In the genomic region with DNA sequence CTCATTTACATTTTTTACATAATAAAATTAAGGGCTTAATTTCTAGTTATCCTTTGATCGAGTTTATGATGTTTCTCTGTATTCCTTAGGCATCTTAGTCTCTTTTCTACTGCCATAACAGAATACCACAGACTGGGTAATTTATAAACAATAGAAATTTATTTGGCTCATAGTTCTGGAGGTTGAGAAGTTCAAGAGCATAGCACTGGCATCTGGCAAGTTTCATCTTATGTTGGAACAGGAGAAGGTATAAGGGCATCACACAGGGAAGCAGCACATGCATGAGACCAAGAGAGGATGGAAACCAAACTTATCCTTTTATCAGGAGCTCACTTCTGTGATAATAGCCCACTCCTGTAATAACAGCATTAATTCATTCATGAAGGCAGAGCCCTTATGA, we compare ENCODE assay signal across 7 cellular contexts.
"Had no signal": no experiment of that assay in that cellular context is flagged by ENCODE, and none has a peak within 500 bp of the region (broad histone marks: within the 10 kb centered on the region; RNA-seq: fewer than 3 reads in every experiment).

No MANE protein-coding gene starts in this region.

- H3K27ac ChIP-seq: HL-60 had no signal

- H3K4me3 ChIP-seq: K562 had no signal

- DNase-seq: IMR-90, KBM-7, KG1 had no signal

- FAIRE-seq: HepG2, HTR-8/SVneo, K562 had no signal
